In genomic region chr3:149535395-149535685, GRCh38 we compare ENCODE assay signal across 11 cellular contexts.
DNase-seq lines count a peak whose midpoint lies in the region; ATAC-seq and TF ChIP-seq lines count a peak whose summit lies in the region.
"Had no signal": no experiment of that assay in that cellular context is flagged by ENCODE, and none has a peak within 500 bp of the region (broad histone marks: within the 10 kb centered on the region; RNA-seq: fewer than 3 reads in every experiment).

No MANE protein-coding gene starts in this region.

- peak overlapping the region in 2 of 3 donors; percentile 18 to 33 for H3K4me3 ChIP-seq in breast epithelium
- H3K4me3 ChIP-seq in spleen, result no peak overlapping the region
- H3K4me3 ChIP-seq: prostate gland had no signal

- TF ChIP-seq POLR2A in breast epithelium (IDR thresholded peaks at IDR 0.05) (no peak), spleen (IDR thresholded peaks at IDR 0.05) (no peak)

- H3K4me1 ChIP-seq in breast epithelium, result no peaks in the 10 kb centered on the region
- peaks cover 9 to 57% (median 39%) of the 10 kb centered on the region in 6 donors for H3K4me1 ChIP-seq in spleen
- H3K4me1 ChIP-seq: prostate gland had no signal

- peaks cover 69% of the 10 kb centered on the region for H3K4me1 Mint-ChIP-seq in type B pancreatic cell (ENCODE audit: unreplicated experiment)
- H3K4me1 Mint-ChIP-seq: activated naive CD4-positive, alpha-beta T cell treated with anti-CD3 and anti-CD28 coated beads, Interleukin-2, amount 50 U/mL, for 24 hours had no signal

- H3K27ac Mint-ChIP-seq in type B pancreatic cell, result peak overlapping the region; percentile 83
- H3K27ac Mint-ChIP-seq: activated naive CD4-positive, alpha-beta T cell treated with anti-CD3 and anti-CD28 coated beads, Interleukin-2, amount 50 U/mL, for 24 hours had no signal

- H3K27ac ChIP-seq in breast epithelium (peak overlapping the region; percentile 79 to 81), spleen (peak overlapping the region in 3 of 8 donors; percentile 62 to 77 (median 73))

- TF ChIP-seq CTCF in breast epithelium (IDR thresholded peaks at IDR 0.05), result no peak
- no peak for TF ChIP-seq CTCF in type B pancreatic cell (conservative IDR thresholded peaks at IDR 0.05)
- no peak for TF ChIP-seq CTCF in spleen (IDR thresholded peaks at IDR 0.05 in 8 of 11, conservative IDR thresholded peaks at IDR 0.05 in 3 of 11)

- no peaks in the 10 kb centered on the region for H3K9me3 ChIP-seq in breast epithelium
- H3K9me3 ChIP-seq in spleen, result no peaks in the 10 kb centered on the region
- H3K9me3 ChIP-seq: prostate gland had no signal

- ATAC-seq in HG02623 (IDR thresholded peaks at IDR 0.05; ENCODE audit: unreplicated experiment), result no peak

- H3K36me3 ChIP-seq in breast epithelium (no peaks in the 10 kb centered on the region), spleen (no peaks in the 10 kb centered on the region)
- H3K36me3 ChIP-seq: prostate gland had no signal

- intact Hi-C loops in breast epithelium (cut with DNase I; ENCODE audit: low total_unique reads), result no loop called here
- intact Hi-C loops in spleen (cut with DNase I; ENCODE audit: low total_unique reads), result loop anchor here (10.0 kb wide), 1 partner anchor 119 kb away; the partner anchor contains the start of gene WWTR1

- WGBS in spleen, 5 donors, result 66 to 83% (median 77%) methylated on average over 4 of the region's 4 CpGs

- DNase-seq in NCI-H748 treated with DMSO at 0.1 percent for 48 hours (lab: John Stamatoyannopoulos, UW), result peak; percentile 47
- DNase-seq in NCI-H748 (lab: John Stamatoyannopoulos, UW; ENCODE audit: unreplicated experiment), result no peak
- DNase-seq in breast epithelium (ENCODE audit: low spot score in 2 of 2), result no peak
- peak; percentile 30 for DNase-seq in midbrain (lab: John Stamatoyannopoulos, UW)
- DNase-seq in type B pancreatic cell (ENCODE audit: extremely low spot score, unreplicated experiment), result no peak
- DNase-seq in spleen, result no peak
- no peak for DNase-seq in NCI-H2196 treated with DMSO at 0.1 percent for 48 hours (lab: John Stamatoyannopoulos, UW; ENCODE audit: unreplicated experiment)
- DNase-seq: NCI-H524 had no signal

- no peaks in the 10 kb centered on the region for H3K27me3 ChIP-seq in breast epithelium
- no peaks in the 10 kb centered on the region for H3K27me3 ChIP-seq in spleen (replicated peaks in 1 of 7)

- H3K4me3 Mint-ChIP-seq in type B pancreatic cell, result no peak overlapping the region
- H3K4me3 Mint-ChIP-seq: activated naive CD4-positive, alpha-beta T cell treated with anti-CD3 and anti-CD28 coated beads, Interleukin-2, amount 50 U/mL, for 24 hours had no signal

- H3K36me3 Mint-ChIP-seq in type B pancreatic cell, result peaks cover 11% of the 10 kb centered on the region
- H3K36me3 Mint-ChIP-seq: activated naive CD4-positive, alpha-beta T cell treated with anti-CD3 and anti-CD28 coated beads, Interleukin-2, amount 50 U/mL, for 24 hours had no signal

- no peaks in the 10 kb centered on the region for H3K27me3 Mint-ChIP-seq in type B pancreatic cell

- H3K9me3 Mint-ChIP-seq in type B pancreatic cell, result no peaks in the 10 kb centered on the region
- H3K9me3 Mint-ChIP-seq: activated naive CD4-positive, alpha-beta T cell treated with anti-CD3 and anti-CD28 coated beads, Interleukin-2, amount 50 U/mL, for 24 hours had no signal

Comparison
In these comparisons a context has a peak if more than half of its experiments do, and no peak if none do; other contexts are left out.
1. DNase-seq: peak in NCI-H748 treated with DMSO at 0.1 percent for 48 hours (single experiment) and midbrain (single experiment); none in NCI-H748 (single experiment), breast epithelium (0 of 2), type B pancreatic cell (single experiment), spleen (single experiment) and NCI-H2196 treated with DMSO at 0.1 percent for 48 hours (single experiment).
2. H3K4me3 ChIP-seq: peak in breast epithelium (2 of 3); none in spleen (0 of 8).